ENCODE assay signal across 8 cellular contexts in genomic region chr22:30288414-30289125, GRCh38. TPM values are rescaled to one million over a fixed set of nuclear protein-coding genes. Genes with fewer than 3 reads are reported as not detected.
DNase-seq lines count a peak whose midpoint lies in the region; ATAC-seq, FAIRE-seq and TF ChIP-seq lines count a peak whose summit lies in the region.

No MANE protein-coding gene starts in this region.

- no peak for FAIRE-seq in K562 (lab: Jason Lieb, UNC)

- H3K36me3 ChIP-seq in K562 (ENCODE audit: control insufficient read depth, insufficient read depth, low read length) (peaks cover 11% of the 10 kb centered on the region; the same call in 1 of the 3 replicates), lung (ENCODE audit: control insufficient read depth in 2 of 2, insufficient read depth in 2 of 2, low read length in 2 of 2) (peaks cover 0 to 27% of the 10 kb centered on the region in 2 donors), upper lobe of left lung (peaks cover 19 to 47% (median 39%) of the 10 kb centered on the region in 4 donors)

- WGBS in K562 (ENCODE audit: insufficient coverage, low coverage, missing lambda C conversion rate), result 34% methylated on average over 20 of the region's 27 CpGs
- 10 to 17% methylated on average over 27 of the region's 27 CpGs for WGBS in lung, 2 donors
- WGBS in upper lobe of left lung, 2 donors, result 16 to 22% methylated on average over 11 to 25 of the region's 27 CpGs

- H2AFZ ChIP-seq in K562 (ENCODE audit: low read depth, low read length), result peak overlapping the region; percentile 77; the same call in 1 of the 2 replicates

- intact Hi-C loops in K562 (cut with micrococcal nuclease), result loop anchor here (2.0 kb wide), 1 partner anchor 38 kb away; the partner anchor contains the start of gene TBC1D10A

- no peaks in the 10 kb centered on the region for H3K9me1 ChIP-seq in K562 (ENCODE audit: control insufficient read depth, insufficient read depth, low read length)

- in situ Hi-C loops in K562 (cut with MboI), result loop anchor here (10.0 kb wide), 1 partner anchor 316 kb away; the partner anchor contains the start of gene TCN2

- peak overlapping the region; percentile 60 for H3K4me2 ChIP-seq in K562 (ENCODE audit: insufficient read depth, low read length)

- BruUV-seq in K562 (replicated peaks; lab: Mats Ljungman, UMichigan), result no TSS peak

- H3K27ac ChIP-seq in K562 (ENCODE audit: extremely low read depth, low read depth, low read length) (no peak overlapping the region), lung (ENCODE audit: low read depth in 1 of 2, low read length in 1 of 2) (peak overlapping the region; percentile 86 to 87), upper lobe of left lung (peak overlapping the region; percentile 94 to 99 (median 96))

- CTCF ChIA-PET in activated naive CD4-positive, alpha-beta T cell treated with anti-CD3 and anti-CD28 coated beads, Interleukin-2, amount 10 ng/mL, durations not matched to agents 7 days and 5 days (lab: Charles Lee), result interaction anchor here (0.6 to 8.7 kb wide), 42 partner anchors 11 to 652 kb away, joined by 3 to 252 read pairs (median 5); partner anchors contain the start of genes CCDC157, RNF215, SEC14L2 and SF3A1
- CTCF ChIA-PET in K562 (lab: Yijun Ruan, JAX; ENCODE audit: low intra/inter-chr PET ratio), result interaction anchor here (1.2 to 2.9 kb wide), 5 partner anchors 26 to 197 kb away, joined by 3 to 31 read pairs (median 17); partner anchors contain the start of gene RNF215

- no peaks in the 10 kb centered on the region for H3K9me3 ChIP-seq in K562 (replicated peaks; ENCODE audit: control insufficient read depth, insufficient read depth, low read depth, low read length)
- H3K9me3 ChIP-seq in lung (ENCODE audit: control insufficient read depth in 2 of 2, insufficient read depth in 1 of 2, low read length in 1 of 2), result no peaks in the 10 kb centered on the region
- H3K9me3 ChIP-seq in upper lobe of left lung, result no peaks in the 10 kb centered on the region

- no peak for ATAC-seq in K562
- ATAC-seq in lung (ENCODE audit: insufficient read depth, low FRiP score), result no peak
- ATAC-seq in upper lobe of left lung (ENCODE audit: low FRiP score in 2 of 2), result no peak
- ATAC-seq in GM18909 (IDR thresholded peaks at IDR 0.05; ENCODE audit: poor library complexity, unreplicated experiment), result no peak

- TF ChIP-seq EP300 in K562 (IDR thresholded peaks at IDR 0.05; ENCODE audit: low read length), result no peak
- TF ChIP-seq EP300 in upper lobe of left lung (IDR thresholded peaks at IDR 0.05), result no peak

- H3K36me3 Mint-ChIP-seq in activated naive CD4-positive, alpha-beta T cell treated with anti-CD3 and anti-CD28 coated beads, Interleukin-2, amount 10 ng/mL, durations not matched to agents 7 days and 5 days, result peaks cover 24% of the 10 kb centered on the region

- H3K27me3 ChIP-seq in K562 (ENCODE audit: control insufficient read depth in 2 of 2, insufficient read depth in 2 of 2, low read length in 2 of 2) (no peaks in the 10 kb centered on the region), lung (ENCODE audit: control insufficient read depth, insufficient read depth) (no peaks in the 10 kb centered on the region), upper lobe of left lung (no peaks in the 10 kb centered on the region)

- H3K27me3 Mint-ChIP-seq in activated naive CD4-positive, alpha-beta T cell treated with anti-CD3 and anti-CD28 coated beads, Interleukin-2, amount 10 ng/mL, durations not matched to agents 7 days and 5 days, result no peaks in the 10 kb centered on the region

- no peaks in the 10 kb centered on the region for H3K9me3 Mint-ChIP-seq in activated naive CD4-positive, alpha-beta T cell treated with anti-CD3 and anti-CD28 coated beads, Interleukin-2, amount 10 ng/mL, durations not matched to agents 7 days and 5 days

- no peaks in the 10 kb centered on the region for H3K79me2 ChIP-seq in K562 (ENCODE audit: control insufficient read depth, insufficient read depth, low read length)

- TF ChIP-seq POLR2A in K562 (conservative IDR thresholded peaks at IDR 0.05), result no peak
- no peak for TF ChIP-seq POLR2A in upper lobe of left lung (IDR thresholded peaks at IDR 0.05)

- no peak for DNase-seq in activated naive CD4-positive, alpha-beta T cell treated with anti-CD3 and anti-CD28 coated beads, Interleukin-2, amount 10 ng/mL, durations not matched to agents 7 days and 5 days
- DNase-seq in activated naive CD4-positive, alpha-beta T cell treated with anti-CD3 and anti-CD28 coated beads, Interleukin-2, amount 50 U/mL, for 16 hours, result no peak
- DNase-seq in K562 (ENCODE audit: extremely low read depth in 1 of 4, low spot score in 3 of 4) (no peak), lung (ENCODE audit: low spot score) (no peak), upper lobe of left lung (peak in 1 of 2 donors; percentile 86), amygdala (lab: John Stamatoyannopoulos, UW) (no peak)
- no peak for DNase-seq in stimulated activated naive CD4-positive, alpha-beta T cell treated with Interleukin-2 at 50 U/mL for 16 hours (lab: John Stamatoyannopoulos, UW)

- H3K4me3 Mint-ChIP-seq in activated naive CD4-positive, alpha-beta T cell treated with anti-CD3 and anti-CD28 coated beads, Interleukin-2, amount 10 ng/mL, durations not matched to agents 7 days and 5 days, result peak overlapping the region; percentile 81

- H3K4me1 ChIP-seq in K562 (replicated peaks in 1 of 2; ENCODE audit: control insufficient read depth in 2 of 2, insufficient read depth in 2 of 2, low read length in 2 of 2) (peaks cover 21 to 66% of the 10 kb centered on the region in 2 experiments; a peak in 4 of 5 replicates), lung (ENCODE audit: control insufficient read depth in 2 of 2, insufficient read depth in 2 of 2, low read length in 2 of 2) (peaks cover 4 to 27% of the 10 kb centered on the region in 2 donors), upper lobe of left lung (peaks cover 42 to 52% (median 43%) of the 10 kb centered on the region in 4 donors)

- POLR2A ChIA-PET in K562 (lab: Yijun Ruan, JAX), result interaction anchor here (0.6 to 1.4 kb wide), 3 partner anchors 11 to 69 kb away, joined by 5 to 8 read pairs (median 6); no protein-coding TSS in a partner anchor

- no peak for TF ChIP-seq CTCF in K562 (IDR thresholded peaks at IDR 0.05 in 2 of 3, conservative IDR thresholded peaks at IDR 0.05 in 1 of 3; ENCODE audit: insufficient read depth in 2 of 3, low read depth in 1 of 3, low read length in 3 of 3)
- TF ChIP-seq CTCF in lung (IDR thresholded peaks at IDR 0.05; ENCODE audit: control extremely low read depth, extremely low read depth), result no peak
- no peak for TF ChIP-seq CTCF in upper lobe of left lung (IDR thresholded peaks at IDR 0.05)

- no peak for TF ChIP-seq RAD21 in K562 (CRISPR knock-in tag; conservative IDR thresholded peaks at IDR 0.05 in 1 of 2, IDR thresholded peaks at IDR 0.05 in 1 of 2)

- peak overlapping the region in 1 of 2 experiments; percentile 84; a peak in 3 of 4 replicates for H3K9ac ChIP-seq in K562 (ENCODE audit: insufficient read depth in 1 of 2, low read depth in 2 of 2, low read length in 2 of 2)

- H3K4me1 Mint-ChIP-seq in activated naive CD4-positive, alpha-beta T cell treated with anti-CD3 and anti-CD28 coated beads, Interleukin-2, amount 10 ng/mL, durations not matched to agents 7 days and 5 days, result peaks cover 76% of the 10 kb centered on the region

- H4K20me1 ChIP-seq in K562 (replicated peaks; ENCODE audit: control insufficient read depth, insufficient read depth, low read length), result peaks cover 6% of the 10 kb centered on the region; the same call in 1 of the 2 replicates

- H3K27ac Mint-ChIP-seq in activated naive CD4-positive, alpha-beta T cell treated with anti-CD3 and anti-CD28 coated beads, Interleukin-2, amount 10 ng/mL, durations not matched to agents 7 days and 5 days, result peak overlapping the region; percentile 80

- peak overlapping the region; percentile 58 for H3K4me3 ChIP-seq in K562
- H3K4me3 ChIP-seq in lung, result peak overlapping the region; percentile 57
- H3K4me3 ChIP-seq in upper lobe of left lung, result peak overlapping the region; percentile 67 to 98 (median 86)

RNA-seq across cellular contexts. Expression of gene CASTOR1, which starts 0.7 kb away (rescaled TPM):
- total RNA-seq in K562 (2011; cell fraction: chromatin; rRNA removed; ENCODE audit: low replicate concordance), result 2.1 and 7.3 TPM in 2 replicates
- total RNA-seq in K562 (2011; cell fraction: nucleolus; rRNA removed), result 5.5 and 6.8 TPM in 2 replicates
- 2.4 and 4.0 TPM in 2 replicates for total RNA-seq in K562 (2011; cell fraction: nucleoplasm; rRNA removed)
- total RNA-seq in K562 (2014; rRNA removed), result 1.2 and 1.3 TPM in 2 replicates
- 0.47 TPM in 1 of 2 replicates, not detected in the other for total RNA-seq in K562 (2014; rRNA removed; fragmentation: Illumina TruSeq; extraction: Trizol)
- 0.72 and 1.1 TPM in 2 replicates for total RNA-seq in K562 (2015; rRNA removed; fragmentation: Illumina TruSeq; extraction: Trizol)
- 2.6 and 3.1 TPM in 2 replicates for total RNA-seq in K562 (2021)
- polyA plus RNA-seq in K562 (2011; rRNA removed), result 2.5 and 3.2 TPM in 2 replicates
- 3.5 and 7.9 TPM in 2 replicates for polyA plus RNA-seq in K562 (2011; cell fraction: cytosol; rRNA removed)
- 10.1 and 12.6 TPM in 2 replicates for polyA plus RNA-seq in K562 (2011; cell fraction: nucleus; rRNA removed)
- 2.1 and 2.2 TPM in 2 replicates for polyA plus RNA-seq in K562 (2012)
- 0.96 and 0.98 TPM in 2 replicates for polyA plus RNA-seq in K562 (2014; fragmentation: Illumina TruSeq; extraction: Trizol)
- polyA plus RNA-seq in K562 (2014; fragmentation: Nextera tagmentation; extraction: Ambion mirVana), result under 1 TPM; 0.35 to 0.56 TPM
- polyA plus RNA-seq in K562 (2014; rRNA removed), result 1.3 and 1.9 TPM in 2 replicates
- polyA minus RNA-seq in K562 (2011; rRNA and poly(A)+ RNA removed), result 0.49 and 0.90 TPM in 2 replicates
- polyA minus RNA-seq in K562 (2011; cell fraction: cytosol; rRNA and poly(A)+ RNA removed), result 2.3 TPM in 1 of 2 replicates, not detected in the other
- polyA minus RNA-seq in K562 (2011; cell fraction: nucleus; rRNA and poly(A)+ RNA removed), result 2.6 and 4.6 TPM in 2 replicates
- total RNA-seq in lung, result 10 to 100 TPM; 12.6 to 26.5 TPM
- polyA plus RNA-seq in lung, result 10 to 100 TPM; 14.1 to 16.5 TPM
- total RNA-seq in upper lobe of left lung, result 10 to 100 TPM in 4 of 6 donors, 1 to 10 TPM in 2; 7.0 to 31.5 (median 22.1) TPM

RNA-seq across cellular contexts. Expression of gene OSM, which starts 21.9 kb away (rescaled TPM):
- 1.8 and 2.3 TPM in 2 replicates for total RNA-seq in K562 (2011; cell fraction: chromatin; rRNA removed; ENCODE audit: low replicate concordance)
- total RNA-seq in K562 (2011; cell fraction: nucleolus; rRNA removed), result 1.0 and 1.2 TPM in 2 replicates
- total RNA-seq in K562 (2011; cell fraction: nucleoplasm; rRNA removed), result 0.73 and 1.8 TPM in 2 replicates
- total RNA-seq in K562 (2014; rRNA removed) (not detected in 2 replicates), K562 (2014; rRNA removed; fragmentation: Illumina TruSeq; extraction: Trizol) (not detected in 2 replicates), K562 (2015; rRNA removed; fragmentation: Illumina TruSeq; extraction: Trizol) (not detected in 2 replicates), K562 (2021) (not detected in 2 replicates), lung (1 to 10 TPM; 1.8 to 3.3 TPM), upper lobe of left lung (10 to 100 TPM in 1 of 6 donors, 1 to 10 TPM in 4, under 1 TPM in 1; 0.98 to 11.7 (median 5.1) TPM)
- polyA plus RNA-seq in K562 (2011; rRNA removed) (0.08 and 0.22 TPM in 2 replicates), K562 (2014; fragmentation: Illumina TruSeq; extraction: Trizol) (not detected in 2 replicates), K562 (2014; fragmentation: Nextera tagmentation; extraction: Ambion mirVana) (not detected), K562 (2014; rRNA removed) (not detected in 2 replicates), lung (10 to 100 TPM in 1 of 2 donors, under 1 TPM in 1; 0.57 to 33.2 TPM)
- 0.04 and 0.06 TPM in 2 replicates for polyA plus RNA-seq in K562 (2011; cell fraction: cytosol; rRNA removed)
- 0.24 and 1.6 TPM in 2 replicates for polyA plus RNA-seq in K562 (2011; cell fraction: nucleus; rRNA removed)
- not detected in 2 replicates for polyA plus RNA-seq in K562 (2012)
- polyA minus RNA-seq in K562 (2011; rRNA and poly(A)+ RNA removed), result not detected in 2 replicates
- polyA minus RNA-seq in K562 (2011; cell fraction: cytosol; rRNA and poly(A)+ RNA removed), result not detected in 2 replicates
- polyA minus RNA-seq in K562 (2011; cell fraction: nucleus; rRNA and poly(A)+ RNA removed), result 0.13 TPM in 1 of 2 replicates, not detected in the other

RNA-seq across cellular contexts. Expression of gene TBC1D10A, which starts 38.2 kb away (rescaled TPM):
- 11.9 and 35.0 TPM in 2 replicates for total RNA-seq in K562 (2011; cell fraction: chromatin; rRNA removed; ENCODE audit: low replicate concordance)
- 24.2 and 26.7 TPM in 2 replicates for total RNA-seq in K562 (2011; cell fraction: nucleolus; rRNA removed)
- total RNA-seq in K562 (2011; cell fraction: nucleoplasm; rRNA removed), result 15.3 and 17.6 TPM in 2 replicates
- total RNA-seq in K562 (2014; rRNA removed) (7.5 and 7.8 TPM in 2 replicates), K562 (2014; rRNA removed; fragmentation: Illumina TruSeq; extraction: Trizol) (2.0 and 2.3 TPM in 2 replicates), K562 (2015; rRNA removed; fragmentation: Illumina TruSeq; extraction: Trizol) (4.6 and 5.0 TPM in 2 replicates), K562 (2021) (9.8 and 10.4 TPM in 2 replicates), lung (10 to 100 TPM; 25.9 to 36.4 TPM), upper lobe of left lung (10 to 100 TPM; 22.6 to 61.0 (median 36.2) TPM)
- polyA plus RNA-seq in K562 (2011; rRNA removed) (6.0 and 8.2 TPM in 2 replicates), K562 (2014; fragmentation: Illumina TruSeq; extraction: Trizol) (4.3 and 6.2 TPM in 2 replicates), K562 (2014; fragmentation: Nextera tagmentation; extraction: Ambion mirVana) (under 1 TPM; 0.13 to 0.18 TPM), K562 (2014; rRNA removed) (5.8 and 7.9 TPM in 2 replicates), lung (10 to 100 TPM; 15.0 to 27.3 TPM)
- 7.5 and 14.2 TPM in 2 replicates for polyA plus RNA-seq in K562 (2011; cell fraction: cytosol; rRNA removed)
- polyA plus RNA-seq in K562 (2011; cell fraction: nucleus; rRNA removed), result 19.8 and 29.9 TPM in 2 replicates
- 5.9 and 11.4 TPM in 2 replicates for polyA plus RNA-seq in K562 (2012)
- 4.2 and 5.3 TPM in 2 replicates for polyA minus RNA-seq in K562 (2011; rRNA and poly(A)+ RNA removed)
- 5.8 and 6.6 TPM in 2 replicates for polyA minus RNA-seq in K562 (2011; cell fraction: cytosol; rRNA and poly(A)+ RNA removed)
- 7.9 and 9.3 TPM in 2 replicates for polyA minus RNA-seq in K562 (2011; cell fraction: nucleus; rRNA and poly(A)+ RNA removed)

RNA-seq across cellular contexts. Expression of gene LIF, which starts 42.0 kb away (rescaled TPM):
- total RNA-seq in K562 (2011; cell fraction: chromatin; rRNA removed; ENCODE audit: low replicate concordance), result 0.35 and 2.6 TPM in 2 replicates
- 0.39 and 0.50 TPM in 2 replicates for total RNA-seq in K562 (2011; cell fraction: nucleolus; rRNA removed)
- 0.29 and 0.38 TPM in 2 replicates for total RNA-seq in K562 (2011; cell fraction: nucleoplasm; rRNA removed)
- total RNA-seq in K562 (2014; rRNA removed) (0.04 and 0.05 TPM in 2 replicates), K562 (2014; rRNA removed; fragmentation: Illumina TruSeq; extraction: Trizol) (0.03 TPM in 1 of 2 replicates, not detected in the other), K562 (2015; rRNA removed; fragmentation: Illumina TruSeq; extraction: Trizol) (0.11 and 0.34 TPM in 2 replicates), K562 (2021) (0.31 TPM in 2 replicates), lung (1 to 10 TPM in 1 of 2 donors, under 1 TPM in 1; 0.77 to 5.1 TPM), upper lobe of left lung (10 to 100 TPM in 1 of 6 donors, 1 to 10 TPM in 4, under 1 TPM in 1; 0.89 to 16.9 (median 3.8) TPM)
- polyA plus RNA-seq in K562 (2011; rRNA removed) (0.16 and 0.39 TPM in 2 replicates), K562 (2014; fragmentation: Illumina TruSeq; extraction: Trizol) (0.04 and 0.09 TPM in 2 replicates), K562 (2014; fragmentation: Nextera tagmentation; extraction: Ambion mirVana) (not detected), K562 (2014; rRNA removed) (0.03 and 0.25 TPM in 2 replicates), lung (10 to 100 TPM in 1 of 2 donors, 1 to 10 TPM in 1; 5.1 to 26.1 TPM)
- 0.09 and 0.72 TPM in 2 replicates for polyA plus RNA-seq in K562 (2011; cell fraction: cytosol; rRNA removed)
- polyA plus RNA-seq in K562 (2011; cell fraction: nucleus; rRNA removed), result 0.53 and 7.0 TPM in 2 replicates
- polyA plus RNA-seq in K562 (2012), result 0.06 and 0.08 TPM in 2 replicates
- 0.14 TPM in 1 of 2 replicates, not detected in the other for polyA minus RNA-seq in K562 (2011; rRNA and poly(A)+ RNA removed)
- polyA minus RNA-seq in K562 (2011; cell fraction: cytosol; rRNA and poly(A)+ RNA removed), result 0.27 and 0.29 TPM in 2 replicates
- 0.27 and 0.33 TPM in 2 replicates for polyA minus RNA-seq in K562 (2011; cell fraction: nucleus; rRNA and poly(A)+ RNA removed)
